Comparison of ENCODE assay signal across 8 cellular contexts in the genomic region with DNA sequence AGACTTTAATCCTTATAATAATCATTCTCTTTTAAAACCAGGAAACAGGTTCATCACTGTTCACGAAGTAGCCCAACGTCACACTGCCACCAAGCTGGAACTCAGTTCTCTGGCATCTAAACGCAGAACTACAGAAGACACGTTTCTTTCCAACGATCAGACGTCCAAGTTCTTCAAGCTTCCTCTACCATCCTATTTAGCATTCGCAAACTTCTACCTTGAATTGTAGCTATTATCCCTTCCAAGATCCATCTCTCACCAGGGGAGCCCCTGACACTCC. TPM values are rescaled to one million over a fixed set of nuclear protein-coding genes. Genes with fewer than 3 reads are reported as not detected.
DNase-seq lines count a peak whose midpoint lies in the region; ATAC-seq and TF ChIP-seq lines count a peak whose summit lies in the region.

No MANE protein-coding gene starts in this region.

- TF ChIP-seq CTCF in HEK293 (tag by site-specific recombination; IDR thresholded peaks at IDR 0.05) = no peak
- TF ChIP-seq CTCF in neural progenitor cell (IDR thresholded peaks at IDR 0.05) = no peak

- H3K36me3 ChIP-seq in HEK293 (ENCODE audit: control insufficient read depth in 2 of 2, insufficient read depth in 1 of 2, low read length in 2 of 2) = no peaks in the 10 kb centered on the region
- H3K36me3 ChIP-seq in neural progenitor cell = no peaks in the 10 kb centered on the region

- H3K4me3 ChIP-seq in HEK293 (ENCODE audit: low read depth, low read length) (peak overlapping the region; percentile 76), neural progenitor cell (peak overlapping the region; percentile 77)

- peak overlapping the region; percentile 100 for H3K27ac Mint-ChIP-seq in neural progenitor cell

- peak; percentile 15 for DNase-seq in activated gamma-delta T cell treated with Interleukin-2 at 50 U/mL for 16 hours
- DNase-seq in activated gamma-delta T cell (lab: John Stamatoyannopoulos, UW) = no peak
- DNase-seq in MV-4-11 (lab: John Stamatoyannopoulos, UW) = peak; percentile 53
- DNase-seq in activated T-cell treated with anti-CD3 and anti-CD28 coated beads for 48 hours (ENCODE audit: low read depth) = peak; percentile 8
- peak; percentile 62 for DNase-seq in foreskin melanocyte
- no peak for DNase-seq in neural progenitor cell (ENCODE audit: low spot score)

- H3K4me2 ChIP-seq in neural progenitor cell = peak overlapping the region; percentile 95

- POLR2A ChIA-PET in HEK293 (lab: Yijun Ruan, JAX) = interaction anchor here (0.5 to 3.7 kb wide), 11 partner anchors 13 to 1458 kb away, joined by 3 to 78 read pairs (median 5); partner anchors contain the start of genes RSU1 and VIM

- peaks cover 4% of the 10 kb centered on the region for H3K9me3 Mint-ChIP-seq in neural progenitor cell

- peak overlapping the region; percentile 79 for H3K9ac ChIP-seq in neural progenitor cell

- H3K27ac ChIP-seq in HEK293 (ENCODE audit: extremely low read depth, low read depth, low read length) = peak overlapping the region; percentile 87
- peak overlapping the region; percentile 97 for H3K27ac ChIP-seq in neural progenitor cell

- H3K4me3 Mint-ChIP-seq in neural progenitor cell = peak overlapping the region; percentile 93

- no peaks in the 10 kb centered on the region for H3K27me3 Mint-ChIP-seq in neural progenitor cell (ENCODE audit: insufficient read depth, low read depth)

- H2AFZ ChIP-seq in neural progenitor cell (replicated peaks) = peak overlapping the region; percentile 93

- no peaks in the 10 kb centered on the region for H3K27me3 ChIP-seq in neural progenitor cell

- no peaks in the 10 kb centered on the region for H4K20me1 ChIP-seq in neural progenitor cell (ENCODE audit: low read depth)

- CTCF ChIA-PET in HEK293 (lab: Yijun Ruan, JAX) = interaction anchor here (0.9 to 1.3 kb wide), 5 partner anchors 22 to 59 kb away, joined by 3 read pairs; no protein-coding TSS in a partner anchor

- peaks cover 4% of the 10 kb centered on the region; the same call in 1 of the 2 replicates for H3K4me1 ChIP-seq in HEK293 (ENCODE audit: control insufficient read depth, insufficient read depth, low read length)
- peaks cover 35% of the 10 kb centered on the region for H3K4me1 ChIP-seq in neural progenitor cell

- H3F3A ChIP-seq in neural progenitor cell (ENCODE audit: low read depth) = peaks cover 34% of the 10 kb centered on the region

- H3K4me1 Mint-ChIP-seq in neural progenitor cell = peaks cover 47% of the 10 kb centered on the region

- peaks cover 49% of the 10 kb centered on the region for H3K79me2 ChIP-seq in neural progenitor cell (ENCODE audit: low read depth)

- ATAC-seq in HG03469 (IDR thresholded peaks at IDR 0.05; ENCODE audit: unreplicated experiment) = no peak

- no peaks in the 10 kb centered on the region for H3K9me3 ChIP-seq in HEK293 (ENCODE audit: control insufficient read depth, insufficient read depth, low read depth, low read length)
- no peaks in the 10 kb centered on the region for H3K9me3 ChIP-seq in neural progenitor cell (ENCODE audit: low read depth)

- peaks cover 2% of the 10 kb centered on the region for H3K36me3 Mint-ChIP-seq in neural progenitor cell

TF ChIP-seq in HEK293, 187 proteins besides CTCF, POLR2A, EP300 and RAD21:
- TF ChIP-seq ZNF248 (tag by site-specific recombination; IDR thresholded peaks at IDR 0.05) = no peak
- 0 out of 2 replicates have a peak, but pooled peaks have one; percentile 60 for TF ChIP-seq ZBTB17 (tag by site-specific recombination; IDR thresholded peaks at IDR 0.05)
- TF ChIP-seq ZNF629 (tag by site-specific recombination; IDR thresholded peaks at IDR 0.05) = peak; percentile 48; the same call in 1 of the 2 replicates
- TF ChIP-seq KLF16 (tag by site-specific recombination; IDR thresholded peaks at IDR 0.05) = no peak
- 0 out of 2 replicates have a peak, but pooled peaks have one; percentile 30 for TF ChIP-seq ZNF660 (tag by site-specific recombination; IDR thresholded peaks at IDR 0.05)
- TF ChIP-seq ZNF488 (tag by site-specific recombination; IDR thresholded peaks at IDR 0.05) = no peak

RNA-seq across cellular contexts. Expression of gene TRDMT1, which starts 0.6 kb away (rescaled TPM):
- total RNA-seq in neural progenitor cell (ENCODE audit: low replicate concordance) = 26.4 and 35.6 TPM in 2 replicates

RNA-seq across cellular contexts. Expression of gene VIM, which starts 27.2 kb away (rescaled TPM):
- 727 and 820 TPM in 2 replicates for total RNA-seq in neural progenitor cell (ENCODE audit: low replicate concordance)

Comparison
In these comparisons a context has a peak if more than half of its experiments do, and no peak if none do; other contexts are left out.
1. DNase-seq: peak in activated gamma-delta T cell treated with Interleukin-2 at 50 U/mL for 16 hours (single experiment), MV-4-11 (single experiment), activated T-cell treated with anti-CD3 and anti-CD28 coated beads for 48 hours (single experiment) and foreskin melanocyte (single experiment); none in activated gamma-delta T cell (single experiment) and neural progenitor cell (single experiment).